In genomic region chr14:106788534-106788933, GRCh38 we compare ENCODE assay signal across 1 cellular context.
TF ChIP-seq lines count a peak whose summit lies in the region.

No MANE protein-coding gene starts in this region.

TF ChIP-seq in HepG2, 621 proteins besides CTCF, POLR2A, EP300 and RAD21:
- no peak for TF ChIP-seq ZGPAT (CRISPR knock-in tag; IDR thresholded peaks at IDR 0.05)
- no peak for TF ChIP-seq JUN (CRISPR knock-in tag; IDR thresholded peaks at IDR 0.05)
- no peak for TF ChIP-seq FUBP1 (CRISPR knock-in tag; IDR thresholded peaks at IDR 0.05; ENCODE audit: borderline replicate concordance)
- no peak for TF ChIP-seq KLF15 (CRISPR knock-in tag; IDR thresholded peaks at IDR 0.05; ENCODE audit: borderline replicate concordance)
- TF ChIP-seq ATRX (CRISPR knock-in tag; IDR thresholded peaks at IDR 0.05; ENCODE audit: borderline replicate concordance), result no peak
